In genomic region chr10:34280599-34281374, GRCh38 we compare ENCODE assay signal across 1 cellular context.
TF ChIP-seq lines count a peak whose summit lies in the region.

No MANE protein-coding gene starts in this region.

TF ChIP-seq in GM12878, 131 proteins besides CTCF, POLR2A, EP300 and RAD21 (continued from another document):
- TF ChIP-seq ZBTB40 (IDR thresholded peaks at IDR 0.05; ENCODE audit: borderline replicate concordance) = no peak
